ENCODE assay signal across 10 cellular contexts in the genomic region with DNA sequence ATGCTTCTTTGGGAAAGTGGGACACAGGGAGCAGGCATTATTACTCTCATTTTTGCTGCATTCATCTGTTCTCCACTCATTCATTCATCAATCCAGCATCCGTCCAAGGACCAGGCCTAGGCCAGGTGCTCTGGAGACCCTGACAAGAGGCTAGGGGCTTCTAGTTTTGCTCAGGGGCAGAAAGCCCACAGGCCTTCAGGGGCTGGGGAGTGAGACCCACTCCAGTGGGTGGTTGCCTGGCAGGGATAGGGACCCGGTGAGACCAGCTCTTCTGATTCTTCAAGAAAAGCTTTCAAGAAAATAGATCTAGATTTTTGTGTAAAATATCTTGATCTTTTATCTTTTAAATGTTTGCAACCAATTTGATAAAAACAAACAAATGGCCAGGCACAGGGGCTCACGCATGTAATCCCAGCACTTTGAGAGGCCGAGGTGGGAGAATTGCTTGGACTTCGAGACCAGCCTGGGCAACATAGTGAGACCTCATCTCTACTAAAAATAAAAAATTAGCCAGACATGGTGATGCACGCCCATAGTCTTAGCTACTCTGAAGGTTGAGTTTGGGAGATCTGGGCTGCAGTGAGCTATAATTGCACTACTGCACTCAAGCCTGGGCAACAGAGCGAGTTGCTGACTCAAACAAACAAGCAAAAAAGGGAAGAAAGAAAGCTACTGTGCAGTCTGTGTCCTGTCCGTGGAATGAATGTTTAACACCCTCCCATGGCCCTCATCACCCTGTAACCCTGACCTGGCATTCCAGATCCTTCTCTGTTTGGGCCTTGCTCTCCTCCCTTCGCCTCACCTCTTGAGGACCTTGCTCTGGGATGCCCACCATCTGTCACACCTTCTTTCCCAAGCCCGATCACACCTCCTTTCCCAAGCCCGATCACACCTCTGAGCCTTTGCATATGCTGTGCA. TPM values are rescaled to one million over a fixed set of nuclear protein-coding genes. Genes with fewer than 3 reads are reported as not detected.
DNase-seq lines count a peak whose midpoint lies in the region; ATAC-seq and TF ChIP-seq lines count a peak whose summit lies in the region.
"Had no signal": no experiment of that assay in that cellular context is flagged by ENCODE, and none has a peak within 500 bp of the region (broad histone marks: within the 10 kb centered on the region; RNA-seq: fewer than 3 reads in every experiment).

No MANE protein-coding gene starts in this region.

- DNase-seq in osteocyte (ENCODE audit: extremely low spot score, unreplicated experiment): peak; percentile 49
- DNase-seq in activated gamma-delta T cell treated with Interleukin-2 at 50 U/mL for 16 hours: no peak
- DNase-seq in CD14-positive monocyte (ENCODE audit: low spot score): no peak
- DNase-seq in NCI-H226: no peak
- no peak for DNase-seq in T-helper 9 cell
- DNase-seq: EL had no signal

- H3K27ac Mint-ChIP-seq in osteocyte (ENCODE audit: unreplicated experiment) (no peak overlapping the region), CD14-positive monocyte (no peak overlapping the region)
- H3K27ac Mint-ChIP-seq: neural progenitor cell had no signal

- no peaks in the 10 kb centered on the region for H3K9me3 Mint-ChIP-seq in osteocyte (ENCODE audit: unreplicated experiment)
- H3K9me3 Mint-ChIP-seq in CD14-positive monocyte: peaks cover 0 to 5% (median 0%) of the 10 kb centered on the region in 7 donors

- H3K4me1 Mint-ChIP-seq in osteocyte (ENCODE audit: unreplicated experiment): peaks cover 7% of the 10 kb centered on the region
- H3K4me1 Mint-ChIP-seq in CD14-positive monocyte: no peaks in the 10 kb centered on the region

- ATAC-seq in GM18873 (IDR thresholded peaks at IDR 0.05; ENCODE audit: low FRiP score, unreplicated experiment) (peak; percentile 63), GM21515 (IDR thresholded peaks at IDR 0.05; ENCODE audit: unreplicated experiment) (peak; percentile 77), HG03280 (IDR thresholded peaks at IDR 0.05; ENCODE audit: unreplicated experiment) (peak; percentile 72)

- H3K36me3 Mint-ChIP-seq in osteocyte (ENCODE audit: unreplicated experiment): no peaks in the 10 kb centered on the region
- H3K36me3 Mint-ChIP-seq in CD14-positive monocyte: no peaks in the 10 kb centered on the region
- H3K36me3 Mint-ChIP-seq: neural progenitor cell had no signal

- TF ChIP-seq CTCF in osteocyte (IDR thresholded peaks at IDR 0.05) (no peak), CD14-positive monocyte (IDR thresholded peaks at IDR 0.05) (no peak)

- no peak overlapping the region for H3K4me3 Mint-ChIP-seq in osteocyte (ENCODE audit: unreplicated experiment)
- no peak overlapping the region for H3K4me3 Mint-ChIP-seq in CD14-positive monocyte
- H3K4me3 Mint-ChIP-seq: neural progenitor cell had no signal

- intact Hi-C loops in CD14-positive monocyte (cut with micrococcal nuclease): no loop called here

- H3K27me3 Mint-ChIP-seq in osteocyte (ENCODE audit: unreplicated experiment) (peaks cover 3% of the 10 kb centered on the region), CD14-positive monocyte (ENCODE audit: low read depth in 3 of 3) (peaks cover 0 to 4% (median 3%) of the 10 kb centered on the region in 3 donors)

RNA-seq across cellular contexts. Expression of a gene that starts 17.3 kb away (rescaled TPM):
- 4.4 and 6.3 TPM in 2 replicates for total RNA-seq in osteocyte
- polyA plus RNA-seq in CD14-positive monocyte: under 1 TPM; 0.76 to 0.95 TPM
